7 cellular contexts compared by ENCODE assay signal in the genomic region with DNA sequence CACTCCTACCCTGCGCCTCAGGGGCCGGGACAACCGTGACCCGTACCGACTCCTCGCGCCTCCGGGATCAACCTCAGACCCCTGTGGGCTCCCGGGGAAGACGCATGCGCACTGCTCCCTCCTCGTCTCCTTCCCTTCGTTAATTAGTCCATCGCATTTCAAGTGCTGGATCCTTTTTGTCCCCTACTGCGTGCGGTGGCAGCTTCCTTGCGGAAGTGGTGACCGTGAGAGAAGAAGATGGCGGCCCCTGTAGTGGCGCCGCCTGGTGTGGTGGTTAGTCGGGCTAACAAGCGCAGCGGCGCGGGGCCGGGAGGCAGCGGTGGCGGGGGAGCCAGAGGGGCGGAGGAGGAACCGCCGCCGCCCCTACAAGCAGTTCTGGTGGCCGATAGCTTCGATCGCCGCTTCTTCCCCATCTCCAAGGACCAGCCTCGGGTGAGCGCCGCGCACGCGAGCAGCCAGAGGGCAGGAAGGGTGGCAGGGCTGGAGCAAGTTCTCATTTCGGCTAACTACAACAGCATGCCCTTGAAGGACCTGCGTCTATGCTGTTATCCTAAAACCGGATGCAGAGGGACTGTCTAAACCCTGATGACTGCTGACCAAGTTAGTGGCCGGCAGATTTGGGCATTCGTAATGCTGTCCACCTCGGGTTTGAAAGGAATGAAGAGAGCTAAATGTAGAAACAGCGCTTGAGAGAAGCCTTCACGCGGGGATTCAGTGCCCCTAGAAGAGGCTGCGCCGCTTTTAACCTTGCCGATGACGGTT. TPM values are rescaled to one million over a fixed set of nuclear protein-coding genes. Genes with fewer than 3 reads are reported as not detected.
DNase-seq lines count a peak whose midpoint lies in the region; ATAC-seq and TF ChIP-seq lines count a peak whose summit lies in the region.

EIF2B5 (plus strand) TSS at position 210 of the 762 bp plus-strand sequence; CDS start at position 238, 28 bp downstream.

- intact Hi-C loops in sciatic nerve (cut with DNase I) = loop anchor here (10.0 kb wide), 1 partner anchor 241 kb away; no protein-coding TSS in a partner anchor

- in situ Hi-C loops in astrocyte of the spinal cord (cut with HindIII; ENCODE audit: low sequenced_read_pairs) = no loop called here

- TF ChIP-seq CTCF in astrocyte of the spinal cord (IDR thresholded peaks at IDR 0.05; ENCODE audit: low read depth, low read length) = peak; percentile 40

- peak within 1 kb of the TSS; percentile 96 for H3K4me3 ChIP-seq in astrocyte of the spinal cord (ENCODE audit: low read depth, low read length)

- peak; percentile 98 to 99 for DNase-seq in NCI-H2081 (lab: John Stamatoyannopoulos, UW)
- peak; percentile 83 for DNase-seq in T1000 (lab: John Stamatoyannopoulos, UW)
- DNase-seq in astrocyte of the spinal cord (ENCODE audit: low read depth, low spot score) = peak; percentile 90
- DNase-seq in hypothalamus (lab: John Stamatoyannopoulos, UW) = peak; percentile 60 to 96 (median 89)
- peak; percentile 92 for DNase-seq in sciatic nerve (ENCODE audit: low spot score)

- ATAC-seq in GM18508 (IDR thresholded peaks at IDR 0.05; ENCODE audit: insufficient read depth, unreplicated experiment) = peak; percentile 62
- ATAC-seq in HG03025 (IDR thresholded peaks at IDR 0.05; ENCODE audit: low FRiP score, unreplicated experiment) = peak; percentile 88
- ATAC-seq in sciatic nerve = peak; percentile 97

RNA-seq across cellular contexts. Expression of gene EIF2B5, which starts in this region (rescaled TPM):
- 30.6 TPM for total RNA-seq in sciatic nerve

Comparison
In these comparisons a context has a peak if more than half of its experiments do, and no peak if none do; other contexts are left out.
1. Peak in every context shown above with its lines: DNase-seq, ATAC-seq and H3K4me3 ChIP-seq.